ENCODE assay signal across 8 cellular contexts in the genomic region with DNA sequence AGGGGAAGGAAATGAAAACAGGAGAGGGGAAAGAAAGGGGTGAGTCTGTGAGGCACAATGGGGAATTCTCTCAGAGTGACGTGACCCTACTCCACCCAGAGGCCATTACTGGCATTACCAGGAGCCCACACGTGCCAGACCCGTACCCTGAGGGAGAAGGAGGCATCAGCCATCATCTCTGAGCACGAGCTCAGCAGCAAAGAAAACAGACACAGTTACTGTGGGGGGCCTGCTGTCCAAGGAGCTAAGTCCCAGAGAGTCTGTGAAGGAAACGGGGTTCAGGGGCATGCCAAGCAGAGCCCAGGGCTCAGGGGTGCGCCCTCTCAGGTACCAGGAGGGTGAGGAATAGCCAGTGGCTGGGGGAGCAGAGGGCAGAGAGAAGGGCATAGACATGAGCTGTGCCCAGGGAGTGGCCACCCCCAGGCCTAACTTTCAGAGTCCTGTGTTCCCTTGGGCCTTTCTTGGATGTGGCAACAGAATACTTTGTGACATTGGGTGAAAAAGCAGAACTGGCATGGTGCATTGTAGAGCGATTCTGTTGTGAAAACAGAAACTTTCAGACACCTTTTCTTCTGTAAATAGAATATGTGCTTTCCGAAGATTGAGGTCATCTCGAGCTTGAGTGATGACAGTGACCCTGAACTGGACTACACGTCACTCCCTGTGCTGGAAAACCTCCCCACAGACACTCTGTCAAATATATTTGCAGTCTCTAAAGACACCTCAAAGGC. TPM values are rescaled to one million over a fixed set of nuclear protein-coding genes. Genes with fewer than 3 reads are reported as not detected.
A peak's percentile ranks its signal among the peaks of the same experiment; 100 is the strongest.
DNase-seq lines count a peak whose midpoint lies in the region; ATAC-seq and TF ChIP-seq lines count a peak whose summit lies in the region.

No MANE protein-coding gene starts in this region.

- no peak overlapping the region for H3K23ac ChIP-seq in mesendoderm (ENCODE audit: low read length)

- H2BK120ac ChIP-seq in mesendoderm (ENCODE audit: low read depth, low read length) = no peak overlapping the region

- no peaks in the 10 kb centered on the region for H3K79me1 ChIP-seq in mesendoderm (ENCODE audit: low read length)

- peaks cover 19% of the 10 kb centered on the region for H3K4me1 Mint-ChIP-seq in activated CD4-positive, alpha-beta T cell treated with anti-CD3 and anti-CD28 coated beads for 36 hours

- no peaks in the 10 kb centered on the region for H3K27me3 ChIP-seq in dorsolateral prefrontal cortex
- H3K27me3 ChIP-seq in mesendoderm (ENCODE audit: insufficient read depth, low read length, poor library complexity) = no peaks in the 10 kb centered on the region

- peaks cover 8% of the 10 kb centered on the region for H3K36me3 Mint-ChIP-seq in activated CD4-positive, alpha-beta T cell treated with anti-CD3 and anti-CD28 coated beads for 36 hours (ENCODE audit: low read depth)

- peak; percentile 68 for ATAC-seq in HG02852 (IDR thresholded peaks at IDR 0.05; ENCODE audit: unreplicated experiment)
- peak; percentile 93 for ATAC-seq in activated CD4-positive, alpha-beta T cell treated with anti-CD3 and anti-CD28 coated beads for 36 hours

- H3K27me3 Mint-ChIP-seq in activated CD4-positive, alpha-beta T cell treated with anti-CD3 and anti-CD28 coated beads for 36 hours = peaks cover 2% of the 10 kb centered on the region

- H3K36me3 ChIP-seq in mesendoderm (ENCODE audit: control insufficient read depth, insufficient read depth, low read length) = no peaks in the 10 kb centered on the region

- no CpG with 5 or more reads among the region's 10 CpGs for WGBS in mesendoderm (ENCODE audit: extremely low coverage, insufficient coverage, low lambda C conversion rate)

- no peak overlapping the region for H2BK15ac ChIP-seq in mesendoderm (replicated peaks; ENCODE audit: low read depth)

- no peak overlapping the region for H3K4me3 Mint-ChIP-seq in activated CD4-positive, alpha-beta T cell treated with anti-CD3 and anti-CD28 coated beads for 36 hours

- H3K18ac ChIP-seq in mesendoderm (ENCODE audit: low read length) = no peak overlapping the region

- H3K4me1 ChIP-seq in mesendoderm (ENCODE audit: control insufficient read depth, low read depth, low read length) = no peaks in the 10 kb centered on the region

- no peak overlapping the region for H3K9ac ChIP-seq in mesendoderm (ENCODE audit: low read length)

- no peak overlapping the region for H2BK5ac ChIP-seq in mesendoderm (ENCODE audit: low read length)

- no peak overlapping the region for H4K8ac ChIP-seq in mesendoderm (ENCODE audit: low read depth, low read length)

- H3K9me3 Mint-ChIP-seq in activated CD4-positive, alpha-beta T cell treated with anti-CD3 and anti-CD28 coated beads for 36 hours (ENCODE audit: low read depth) = no peaks in the 10 kb centered on the region

- intact Hi-C loops in activated CD4-positive, alpha-beta T cell treated with anti-CD3 and anti-CD28 coated beads for 36 hours (cut with DNase I, micrococcal nuclease) = loop anchor here (1.0 to 5.0 kb wide), 5 partner anchors 33 to 219 kb away; a partner anchor contains a TSS
- intact Hi-C loops in dorsolateral prefrontal cortex (cut with DNase I) = loop anchor here in 1 of 2 donors (2.0 kb wide), 1 partner anchor 59 kb away; a partner anchor contains a TSS

- in situ Hi-C loops in GM13977 (cut with MboI; ENCODE audit: low pct_unique_long_range_greater_than_20kb, low sequenced_read_pairs, unreplicated experiment) = loop anchor here (5.0 kb wide), 1 partner anchor 88 kb away; no protein-coding TSS in a partner anchor

- no peak overlapping the region for H3K27ac Mint-ChIP-seq in activated CD4-positive, alpha-beta T cell treated with anti-CD3 and anti-CD28 coated beads for 36 hours

- H3K27ac ChIP-seq in dorsolateral prefrontal cortex = peak overlapping the region in 51 of 59 donors; percentile 2 to 94 (median 87)
- H3K27ac ChIP-seq in mesendoderm (ENCODE audit: low read depth, low read length) = no peak overlapping the region

- no peak overlapping the region for H4K5ac ChIP-seq in mesendoderm (ENCODE audit: low read length)

- H2AK5ac ChIP-seq in mesendoderm (ENCODE audit: low read length) = no peak overlapping the region

- no peak overlapping the region for H3K4ac ChIP-seq in mesendoderm (ENCODE audit: low read depth, low read length)

- no peak overlapping the region for H3K4me2 ChIP-seq in mesendoderm (ENCODE audit: low read length)

- peak; percentile 70 for DNase-seq in GM13977 (ENCODE audit: low spot score)
- DNase-seq in NCI-H2029 (lab: John Stamatoyannopoulos, UW) = peak; percentile 0
- peak; percentile 81 for DNase-seq in activated CD4-positive, alpha-beta T cell treated with anti-CD3 and anti-CD28 coated beads for 36 hours
- DNase-seq in dorsolateral prefrontal cortex = peak in 7 of 10 donors; percentile 31 to 70 (median 57)
- peak; percentile 77 for DNase-seq in mesendoderm
- peak; percentile 55 for DNase-seq in superior temporal gyrus (ENCODE audit: extremely low spot score)
- DNase-seq in COLO829 (ENCODE audit: low spot score) = no peak

- CTCF ChIA-PET in activated CD4-positive, alpha-beta T cell treated with anti-CD3 and anti-CD28 coated beads for 36 hours (lab: Charles Lee) = interaction anchor here (0.6 to 7.7 kb wide), 16 partner anchors 9 to 530 kb away, joined by 3 to 100 read pairs (median 4); a partner anchor contains a TSS

- POLR2A ChIA-PET in activated CD4-positive, alpha-beta T cell treated with anti-CD3 and anti-CD28 coated beads for 36 hours (lab: Charles Lee) = interaction anchor here (1.0 kb wide), 1 partner anchor 12 kb away, joined by 3 read pairs; a partner anchor contains a TSS

- H3K56ac ChIP-seq in mesendoderm (ENCODE audit: low read length) = no peak overlapping the region

- H3K79me2 ChIP-seq in mesendoderm (ENCODE audit: control insufficient read depth, insufficient read depth, low read length) = no peaks in the 10 kb centered on the region

- TF ChIP-seq CTCF in GM13977 (IDR thresholded peaks at IDR 0.05; ENCODE audit: extremely low read depth, insufficient read depth, missing control alignments) (peak; percentile 72), dorsolateral prefrontal cortex (IDR thresholded peaks at IDR 0.05 in 54 of 56, conservative IDR thresholded peaks at IDR 0.05 in 2 of 56; ENCODE audit: low read depth in 1 of 56, partially characterized antibody in 56 of 56) (peak in 45 of 56 donors; percentile 12 to 87 (median 58))

- no peak overlapping the region for H3K4me3 ChIP-seq in dorsolateral prefrontal cortex
- no peak overlapping the region for H3K4me3 ChIP-seq in mesendoderm (ENCODE audit: low read length)

RNA-seq across cellular contexts. Expression of a gene that starts 11.3 kb away (rescaled TPM):
- 10 to 100 TPM; 44.4 to 45.7 TPM for total RNA-seq in activated CD4-positive, alpha-beta T cell treated with anti-CD3 and anti-CD28 coated beads for 36 hours
- 10 to 100 TPM; 33.5 to 87.0 (median 56.1) TPM for total RNA-seq in dorsolateral prefrontal cortex
- polyA plus RNA-seq in mesendoderm (2013, experiment 1 of 2) = 40.2 TPM
- 40.2 TPM for polyA plus RNA-seq in mesendoderm (2013, experiment 2 of 2)

RNA-seq across cellular contexts. Expression of a gene that starts 15.4 kb away (rescaled TPM):
- total RNA-seq in activated CD4-positive, alpha-beta T cell treated with anti-CD3 and anti-CD28 coated beads for 36 hours = under 1 TPM; 0.16 to 0.18 TPM
- total RNA-seq in dorsolateral prefrontal cortex = 1 to 10 TPM in 82 of 120 experiments, under 1 TPM in 29, not detected in 9; 0.17 to 8.5 (median 1.5) TPM
- polyA plus RNA-seq in mesendoderm (2013, experiment 1 of 2) = 0.48 TPM
- polyA plus RNA-seq in mesendoderm (2013, experiment 2 of 2) = 0.48 TPM

RNA-seq across cellular contexts. Expression of a gene that starts 30.4 kb away (rescaled TPM):
- under 1 TPM in 1 of 2 experiments, not detected in 1; 0.39 TPM for total RNA-seq in activated CD4-positive, alpha-beta T cell treated with anti-CD3 and anti-CD28 coated beads for 36 hours
- 10 to 100 TPM in 40 of 120 experiments, 1 to 10 TPM in 80; 3.6 to 19.7 (median 8.5) TPM for total RNA-seq in dorsolateral prefrontal cortex
- polyA plus RNA-seq in mesendoderm (2013, experiment 1 of 2) = 0.03 TPM
- 0.06 TPM for polyA plus RNA-seq in mesendoderm (2013, experiment 2 of 2)

RNA-seq across cellular contexts. Expression of a gene that starts 30.5 kb away (rescaled TPM):
- total RNA-seq in activated CD4-positive, alpha-beta T cell treated with anti-CD3 and anti-CD28 coated beads for 36 hours = 10 to 100 TPM in 1 of 2 experiments, 1 to 10 TPM in 1; 7.4 to 11.4 TPM
- 10 to 100 TPM; 21.5 to 75.4 (median 50.4) TPM for total RNA-seq in dorsolateral prefrontal cortex
- 16.0 TPM for polyA plus RNA-seq in mesendoderm (2013, experiment 1 of 2)
- 15.8 TPM for polyA plus RNA-seq in mesendoderm (2013, experiment 2 of 2)

RNA-seq across cellular contexts. Expression of a gene that starts 58.8 kb away (rescaled TPM):
- total RNA-seq in activated CD4-positive, alpha-beta T cell treated with anti-CD3 and anti-CD28 coated beads for 36 hours = 10 to 100 TPM; 32.0 to 32.2 TPM
- 100 to 1,000 TPM in 44 of 120 experiments, 10 to 100 TPM in 76; 70.0 to 125 (median 95.6) TPM for total RNA-seq in dorsolateral prefrontal cortex
- polyA plus RNA-seq in mesendoderm (2013, experiment 1 of 2) = 47.5 TPM
- 46.5 TPM for polyA plus RNA-seq in mesendoderm (2013, experiment 2 of 2)
